ENCODE assay signal across 1 cellular context in the genomic region with DNA sequence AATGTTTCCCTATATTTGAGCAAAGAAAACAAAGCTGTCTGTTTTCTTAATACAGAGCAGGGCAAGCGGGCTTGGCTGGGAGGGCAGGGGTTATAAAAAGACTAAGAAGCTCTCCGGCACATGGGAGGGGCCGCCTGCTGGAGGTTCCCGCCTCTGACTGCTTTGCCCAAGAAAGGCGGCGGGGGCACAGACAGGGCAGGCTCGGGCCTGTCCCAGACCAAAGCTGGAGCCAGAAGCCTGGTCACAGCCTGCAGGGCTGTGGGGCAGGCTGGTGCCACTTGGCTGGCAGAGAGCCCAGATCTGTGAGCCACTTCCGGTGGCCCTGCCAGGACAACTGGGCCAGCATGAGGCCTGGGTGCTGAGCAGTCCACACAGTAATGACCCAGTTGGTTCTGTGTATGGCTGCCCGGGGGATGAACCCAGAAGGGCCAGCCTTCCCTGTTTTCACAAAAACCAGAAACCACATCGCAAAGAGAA.
TF ChIP-seq lines count a peak whose summit lies in the region.

No MANE protein-coding gene starts in this region.

TF ChIP-seq in HepG2, 621 proteins besides CTCF, POLR2A, EP300 and RAD21 (continued from another document and continues in another):
- TF ChIP-seq PRDM10 (CRISPR knock-in tag; IDR thresholded peaks at IDR 0.05; ENCODE audit: low read depth): no peak
- TF ChIP-seq MZF1 (CRISPR knock-in tag; IDR thresholded peaks at IDR 0.05; ENCODE audit: borderline replicate concordance): no peak
- no peak for TF ChIP-seq ZNF605 (CRISPR knock-in tag; IDR thresholded peaks at IDR 0.05)
- TF ChIP-seq, protein P1, sequence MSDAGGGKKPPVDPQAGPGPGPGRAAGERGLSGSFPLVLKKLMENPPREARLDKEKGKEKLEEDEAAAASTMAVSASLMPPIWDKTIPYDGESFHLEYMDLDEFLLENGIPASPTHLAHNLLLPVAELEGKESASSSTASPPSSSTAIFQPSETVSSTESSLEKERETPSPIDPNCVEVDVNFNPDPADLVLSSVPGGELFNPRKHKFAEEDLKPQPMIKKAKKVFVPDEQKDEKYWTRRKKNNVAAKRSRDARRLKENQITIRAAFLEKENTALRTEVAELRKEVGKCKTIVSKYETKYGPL (CRISPR knock-in tag; IDR thresholded peaks at IDR 0.05): no peak
- TF ChIP-seq ZNF549 (CRISPR knock-in tag; IDR thresholded peaks at IDR 0.05): no peak
- no peak for TF ChIP-seq HOXD1 (CRISPR knock-in tag; IDR thresholded peaks at IDR 0.05)
- no peak for TF ChIP-seq ZSCAN12 (CRISPR knock-in tag; IDR thresholded peaks at IDR 0.05)
- no peak for TF ChIP-seq ONECUT2 (CRISPR knock-in tag; IDR thresholded peaks at IDR 0.05)
- TF ChIP-seq ZNF512B (CRISPR knock-in tag; IDR thresholded peaks at IDR 0.05; ENCODE audit: borderline replicate concordance): no peak
- no peak for TF ChIP-seq PCBP1 (IDR thresholded peaks at IDR 0.05; ENCODE audit: borderline replicate concordance, low read depth, low read length)
- no peak for TF ChIP-seq THRA (CRISPR knock-in tag; IDR thresholded peaks at IDR 0.05; ENCODE audit: borderline replicate concordance)
- TF ChIP-seq MED13 (CRISPR knock-in tag; IDR thresholded peaks at IDR 0.05): 0 out of 2 replicates have a peak, but pooled peaks have one; percentile 31
- TF ChIP-seq ZBTB8A (CRISPR knock-in tag; IDR thresholded peaks at IDR 0.05; ENCODE audit: borderline replicate concordance, low read depth): no peak
- no peak for TF ChIP-seq SP2 (CRISPR knock-in tag; IDR thresholded peaks at IDR 0.05)
- TF ChIP-seq CHD2 (IDR thresholded peaks at IDR 0.05; ENCODE audit: low read depth, low read length): no peak
- TF ChIP-seq, protein P2, sequence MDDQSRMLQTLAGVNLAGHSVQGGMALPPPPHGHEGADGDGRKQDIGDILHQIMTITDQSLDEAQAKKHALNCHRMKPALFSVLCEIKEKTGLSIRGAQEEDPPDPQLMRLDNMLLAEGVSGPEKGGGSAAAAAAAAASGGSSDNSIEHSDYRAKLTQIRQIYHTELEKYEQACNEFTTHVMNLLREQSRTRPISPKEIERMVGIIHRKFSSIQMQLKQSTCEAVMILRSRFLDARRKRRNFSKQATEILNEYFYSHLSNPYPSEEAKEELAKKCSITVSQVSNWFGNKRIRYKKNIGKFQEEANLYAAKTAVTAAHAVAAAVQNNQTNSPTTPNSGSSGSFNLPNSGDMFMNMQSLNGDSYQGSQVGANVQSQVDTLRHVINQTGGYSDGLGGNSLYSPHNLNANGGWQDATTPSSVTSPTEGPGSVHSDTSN (CRISPR knock-in tag; IDR thresholded peaks at IDR 0.05; ENCODE audit: borderline replicate concordance): no peak
- no peak for TF ChIP-seq RFX5 (IDR thresholded peaks at IDR 0.05; ENCODE audit: low read depth, low read length)
- TF ChIP-seq EHMT2 (IDR thresholded peaks at IDR 0.05; ENCODE audit: borderline replicate concordance, low read depth, low read length): no peak
- no peak for TF ChIP-seq ZNF709 (CRISPR knock-in tag; IDR thresholded peaks at IDR 0.05)
- TF ChIP-seq, protein P3, sequence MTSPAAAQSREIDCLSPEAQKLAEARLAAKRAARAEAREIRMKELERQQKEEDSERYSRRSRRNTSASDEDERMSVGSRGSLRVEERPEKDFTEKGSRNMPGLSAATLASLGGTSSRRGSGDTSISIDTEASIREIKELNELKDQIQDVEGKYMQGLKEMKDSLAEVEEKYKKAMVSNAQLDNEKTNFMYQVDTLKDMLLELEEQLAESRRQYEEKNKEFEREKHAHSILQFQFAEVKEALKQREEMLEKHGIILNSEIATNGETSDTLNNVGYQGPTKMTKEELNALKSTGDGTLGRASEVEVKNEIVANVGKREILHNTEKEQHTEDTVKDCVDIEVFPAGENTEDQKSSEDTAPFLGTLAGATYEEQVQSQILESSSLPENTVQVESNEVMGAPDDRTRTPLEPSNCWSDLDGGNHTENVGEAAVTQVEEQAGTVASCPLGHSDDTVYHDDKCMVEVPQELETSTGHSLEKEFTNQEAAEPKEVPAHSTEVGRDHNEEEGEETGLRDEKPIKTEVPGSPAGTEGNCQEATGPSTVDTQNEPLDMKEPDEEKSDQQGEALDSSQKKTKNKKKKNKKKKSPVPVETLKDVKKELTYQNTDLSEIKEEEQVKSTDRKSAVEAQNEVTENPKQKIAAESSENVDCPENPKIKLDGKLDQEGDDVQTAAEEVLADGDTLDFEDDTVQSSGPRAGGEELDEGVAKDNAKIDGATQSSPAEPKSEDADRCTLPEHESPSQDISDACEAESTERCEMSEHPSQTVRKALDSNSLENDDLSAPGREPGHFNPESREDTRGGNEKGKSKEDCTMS (CRISPR knock-in tag; conservative IDR thresholded peaks at IDR 0.05): no peak
- TF ChIP-seq HES4 (CRISPR knock-in tag; IDR thresholded peaks at IDR 0.05; ENCODE audit: borderline replicate concordance): no peak
- no peak for TF ChIP-seq BRF2 (CRISPR knock-in tag; IDR thresholded peaks at IDR 0.05)
- no peak for TF ChIP-seq ZNF672 (CRISPR knock-in tag; IDR thresholded peaks at IDR 0.05)
- TF ChIP-seq TMF1 (CRISPR knock-in tag; IDR thresholded peaks at IDR 0.05; ENCODE audit: low read depth): no peak
- TF ChIP-seq SIX4 (CRISPR knock-in tag; IDR thresholded peaks at IDR 0.05): no peak
- 0 out of 2 replicates have a peak, but pooled peaks have one; percentile 31 for TF ChIP-seq ZNF598 (CRISPR knock-in tag; IDR thresholded peaks at IDR 0.05; ENCODE audit: borderline replicate concordance)
- TF ChIP-seq ZNF770 (CRISPR knock-in tag; IDR thresholded peaks at IDR 0.05): no peak
- TF ChIP-seq PHF20 (CRISPR knock-in tag; IDR thresholded peaks at IDR 0.05): no peak
- no peak for TF ChIP-seq ZNF646 (CRISPR knock-in tag; IDR thresholded peaks at IDR 0.05)
- TF ChIP-seq ZNF264 (CRISPR knock-in tag; IDR thresholded peaks at IDR 0.05): no peak
- 0 out of 2 replicates have a peak, but pooled peaks have one; percentile 48 for TF ChIP-seq ZMYM4 (CRISPR knock-in tag; IDR thresholded peaks at IDR 0.05)
- TF ChIP-seq NFE2L2 (IDR thresholded peaks at IDR 0.05; ENCODE audit: low read length): no peak
- TF ChIP-seq ZSCAN21 (CRISPR knock-in tag; IDR thresholded peaks at IDR 0.05; ENCODE audit: borderline replicate concordance): no peak
